Comparison of ENCODE assay signal across 8 cellular contexts in the genomic region with DNA sequence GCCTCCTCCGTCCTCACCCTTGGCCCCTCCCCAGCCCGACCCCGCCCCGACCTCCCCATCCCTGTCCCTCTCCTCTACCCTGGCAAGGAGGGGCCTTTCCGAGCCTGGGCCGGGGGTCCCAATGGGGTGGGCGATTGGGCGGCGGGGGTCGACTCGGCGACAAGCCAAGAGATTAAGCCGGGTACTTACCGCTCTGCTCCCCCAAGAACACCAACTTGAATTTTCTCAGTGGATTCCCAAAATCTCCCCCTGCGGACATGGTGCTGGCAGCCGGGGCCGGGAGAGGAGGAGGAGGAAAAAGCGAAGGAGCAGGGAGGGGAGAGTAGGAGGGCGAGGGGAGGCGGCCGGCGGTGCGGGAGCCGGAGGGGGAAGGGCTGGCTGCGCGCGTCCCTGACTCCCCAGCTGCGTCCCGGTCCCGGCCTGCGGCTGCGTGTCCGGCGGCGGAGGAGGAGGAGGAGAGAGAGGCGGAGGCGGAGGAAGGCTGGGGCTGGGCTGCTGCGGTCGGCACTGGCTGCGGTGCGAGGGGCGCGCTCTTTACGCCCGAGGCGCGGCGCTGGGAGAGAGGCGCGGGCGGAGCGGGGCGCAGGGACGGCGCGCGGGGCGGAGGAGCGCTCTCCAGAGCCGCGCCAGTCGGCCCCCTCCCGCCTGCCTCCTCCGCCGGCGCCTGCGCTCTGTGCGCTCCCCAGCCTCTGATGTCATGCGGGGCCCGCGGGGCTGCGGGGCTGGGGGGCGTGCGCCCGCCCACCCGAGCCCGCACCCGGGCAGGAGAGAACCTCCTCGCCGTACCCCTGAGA. TPM values are rescaled to one million over a fixed set of nuclear protein-coding genes. Genes with fewer than 3 reads are reported as not detected.
DNase-seq lines count a peak whose midpoint lies in the region; ATAC-seq and TF ChIP-seq lines count a peak whose summit lies in the region.

TSS of gene RAB6B (minus strand) at position 675 of the 794 bp plus-strand sequence. CDS start at position 259, 416 bp downstream.

- POLR2A ChIA-PET in activated CD8-positive, alpha-beta T cell treated with anti-CD3 and anti-CD28 coated beads, Interleukin-2, amount 10 ng/mL, durations not matched to agents 7 days and 5 days (lab: Charles Lee) = no interaction called here
- POLR2A ChIA-PET in naive thymus-derived CD8-positive, alpha-beta T cell (lab: Charles Lee) = no interaction called here

- DNase-seq in NCI-H345 (lab: John Stamatoyannopoulos, UW) = peak; percentile 54
- no peak for DNase-seq in NCI-H345 treated with DMSO at 0.1 percent for 48 hours (lab: John Stamatoyannopoulos, UW; ENCODE audit: unreplicated experiment)
- no peak for DNase-seq in LNCaP clone FGC (ENCODE audit: low read depth)
- DNase-seq in activated CD8-positive, alpha-beta T cell treated with anti-CD3 and anti-CD28 coated beads, Interleukin-2, amount 10 ng/mL, durations not matched to agents 7 days and 5 days = peak; percentile 25
- DNase-seq in foreskin melanocyte = peak; percentile 8
- DNase-seq in naive thymus-derived CD8-positive, alpha-beta T cell = no peak
- DNase-seq in activated CD4-positive, CD25-positive, alpha-beta regulatory T cell treated with anti-CD3 and anti-CD28 coated beads, Interleukin-2, amount 50 U/mL, for 72 hours = no peak

- peak; percentile 86 for ATAC-seq in activated CD8-positive, alpha-beta T cell treated with anti-CD3 and anti-CD28 coated beads, Interleukin-2, amount 10 ng/mL, durations not matched to agents 7 days and 5 days
- no peak for ATAC-seq in naive thymus-derived CD8-positive, alpha-beta T cell
- ATAC-seq in HG03457 (IDR thresholded peaks at IDR 0.05; ENCODE audit: unreplicated experiment) = no peak

- H3K4me3 ChIP-seq in LNCaP clone FGC (ENCODE audit: low read depth, low read length) = peak within 1 kb of the TSS; percentile 89

- H3K9me3 Mint-ChIP-seq in activated CD8-positive, alpha-beta T cell treated with anti-CD3 and anti-CD28 coated beads, Interleukin-2, amount 10 ng/mL, durations not matched to agents 7 days and 5 days (ENCODE audit: insufficient read depth) = no peaks in the 10 kb centered on the region
- H3K9me3 Mint-ChIP-seq in naive thymus-derived CD8-positive, alpha-beta T cell = no peaks in the 10 kb centered on the region

- peak within 1 kb of the TSS; percentile 67 for H3K4me3 Mint-ChIP-seq in activated CD8-positive, alpha-beta T cell treated with anti-CD3 and anti-CD28 coated beads, Interleukin-2, amount 10 ng/mL, durations not matched to agents 7 days and 5 days
- H3K4me3 Mint-ChIP-seq in naive thymus-derived CD8-positive, alpha-beta T cell = peak within 1 kb of the TSS in 8 of 10 donors; percentile 38 to 67 (median 60)

- CTCF ChIA-PET in activated CD8-positive, alpha-beta T cell treated with anti-CD3 and anti-CD28 coated beads, Interleukin-2, amount 10 ng/mL, durations not matched to agents 7 days and 5 days (lab: Charles Lee) = no interaction called here

- H3K27ac Mint-ChIP-seq in activated CD8-positive, alpha-beta T cell treated with anti-CD3 and anti-CD28 coated beads, Interleukin-2, amount 10 ng/mL, durations not matched to agents 7 days and 5 days = no peak within 1 kb of the TSS
- H3K27ac Mint-ChIP-seq in naive thymus-derived CD8-positive, alpha-beta T cell = no peak within 1 kb of the TSS

- peaks cover 6% of the 10 kb centered on the region for H3K4me1 Mint-ChIP-seq in activated CD8-positive, alpha-beta T cell treated with anti-CD3 and anti-CD28 coated beads, Interleukin-2, amount 10 ng/mL, durations not matched to agents 7 days and 5 days (ENCODE audit: low read depth)
- peaks cover 3 to 15% (median 6%) of the 10 kb centered on the region in 4 donors for H3K4me1 Mint-ChIP-seq in naive thymus-derived CD8-positive, alpha-beta T cell

- TF ChIP-seq CTCF in LNCaP clone FGC (IDR thresholded peaks at IDR 0.05; ENCODE audit: control insufficient read depth, extremely low read depth, insufficient read depth) = 0 out of 2 replicates have a peak, but pooled peaks have one; percentile 4

- peaks cover 58% of the 10 kb centered on the region for H3K27me3 Mint-ChIP-seq in activated CD8-positive, alpha-beta T cell treated with anti-CD3 and anti-CD28 coated beads, Interleukin-2, amount 10 ng/mL, durations not matched to agents 7 days and 5 days (ENCODE audit: low read depth)
- H3K27me3 Mint-ChIP-seq in naive thymus-derived CD8-positive, alpha-beta T cell = peaks cover 22 to 65% (median 38%) of the 10 kb centered on the region in 5 donors

- no peaks in the 10 kb centered on the region for H3K36me3 Mint-ChIP-seq in activated CD8-positive, alpha-beta T cell treated with anti-CD3 and anti-CD28 coated beads, Interleukin-2, amount 10 ng/mL, durations not matched to agents 7 days and 5 days (ENCODE audit: low read depth)
- no peaks in the 10 kb centered on the region for H3K36me3 Mint-ChIP-seq in naive thymus-derived CD8-positive, alpha-beta T cell

RNA-seq across cellular contexts. Expression of gene RAB6B, which starts in this region (rescaled TPM):
- total RNA-seq in activated CD8-positive, alpha-beta T cell treated with anti-CD3 and anti-CD28 coated beads, Interleukin-2, amount 10 ng/mL, durations not matched to agents 7 days and 5 days = 1 to 10 TPM in 1 of 2 experiments, under 1 TPM in 1; 0.68 to 1.2 TPM
- not detected for total RNA-seq in naive thymus-derived CD8-positive, alpha-beta T cell
- polyA plus RNA-seq in naive thymus-derived CD8-positive, alpha-beta T cell = under 1 TPM; 0.25 to 0.38 (median 0.28) TPM

Comparison
In these comparisons a context has a peak if more than half of its experiments do, and no peak if none do; other contexts are left out.
1. DNase-seq: peak in NCI-H345 (single experiment), activated CD8-positive, alpha-beta T cell treated with anti-CD3 and anti-CD28 coated beads, Interleukin-2, amount 10 ng/mL, durations not matched to agents 7 days and 5 days (single experiment) and foreskin melanocyte (single experiment); none in NCI-H345 treated with DMSO at 0.1 percent for 48 hours (single experiment), LNCaP clone FGC (single experiment), naive thymus-derived CD8-positive, alpha-beta T cell (0 of 10) and activated CD4-positive, CD25-positive, alpha-beta regulatory T cell treated with anti-CD3 and anti-CD28 coated beads, Interleukin-2, amount 50 U/mL, for 72 hours (single experiment).